In genomic region chr19:23867895-23868294, GRCh38 we compare ENCODE assay signal across 22 cellular contexts. TPM values are rescaled to one million over a fixed set of nuclear protein-coding genes. Genes with fewer than 3 reads are reported as not detected.
DNase-seq lines count a peak whose midpoint lies in the region; ATAC-seq, FAIRE-seq and TF ChIP-seq lines count a peak whose summit lies in the region.
"Had no signal": no experiment of that assay in that cellular context is flagged by ENCODE, and none has a peak within 500 bp of the region (broad histone marks: within the 10 kb centered on the region; RNA-seq: fewer than 3 reads in every experiment).

No MANE protein-coding gene starts in this region.

- H2BK5ac ChIP-seq in H1 (ENCODE audit: low read depth, low read length) = no peak overlapping the region

- no peaks in the 10 kb centered on the region for H3K4me1 Mint-ChIP-seq in T-cell
- H3K4me1 Mint-ChIP-seq: activated naive CD8-positive, alpha-beta T cell treated with anti-CD3 and anti-CD28 coated beads, Interleukin-2, amount 10 ng/mL, durations not matched to agents 7 days and 5 days; CD4-positive, alpha-beta memory T cell had no signal

- H3K27ac ChIP-seq in H1 (ENCODE audit: low read depth, low read length) = no peak overlapping the region
- H3K27ac ChIP-seq: esophagus squamous epithelium, PC-9, psoas muscle, SJCRH30 had no signal

- H3K9me3 Mint-ChIP-seq in T-cell = peaks cover 4 to 18% (median 16%) of the 10 kb centered on the region in 3 donors
- H3K9me3 Mint-ChIP-seq: effector memory CD8-positive, alpha-beta T cell had no signal

- 74% methylated on average over 4 of the region's 4 CpGs; no CpG with 5 or more reads in 1 of the 2 experiments for WGBS in H1 (ENCODE audit: extremely low coverage in 1 of 2, insufficient coverage in 1 of 2, insufficient read length in 1 of 2, insufficient replicate concordance in 2 of 2, low coverage in 1 of 2, low lambda C conversion rate in 2 of 2, missing lambda C conversion rate in 1 of 2), 2 experiments

- TF ChIP-seq RAD21 in H1 (IDR thresholded peaks at IDR 0.05 in 1 of 2, conservative IDR thresholded peaks at IDR 0.05 in 1 of 2; ENCODE audit: low read depth in 2 of 2, low read length in 2 of 2) = peak; percentile 30 to 41; a peak in 3 of 4 replicates

- POLR2A ChIA-PET in H1 (lab: Charles Lee; ENCODE audit: partially characterized antibody) (no interaction called here), T-cell (lab: Charles Lee) (interaction anchor here in 1 of 2 donors (0.6 kb wide), 1 partner anchor 189 kb away, joined by 3 read pairs; no protein-coding TSS in a partner anchor)

- peak; percentile 5 for DNase-seq in A172 (ENCODE audit: low spot score)
- peak; percentile 3 for DNase-seq in EH (ENCODE audit: low read depth)
- DNase-seq in NCI-H69 (lab: John Stamatoyannopoulos, UW) = peak; percentile 6
- DNase-seq in H1 (ENCODE audit: low read depth in 1 of 2, low spot score in 2 of 2) = no peak
- DNase-seq in COLO829 (ENCODE audit: low spot score) = no peak
- no peak for DNase-seq in T-cell
- no peak for DNase-seq in Kasumi-1 (lab: John Stamatoyannopoulos, UW)
- DNase-seq: activated CD4-positive, alpha-beta T cell treated with anti-CD3 and anti-CD28 coated beads, Interleukin-2, amount 50 U/mL, for 4 hours; activated CD8-positive, alpha-beta memory T cell treated with anti-CD3 and anti-CD28 coated beads, Interleukin-2, amount 50 U/mL, for 4 hours; activated effector memory CD4-positive, alpha-beta T cell treated with Interleukin-2 at 50 U/mL for 16 hours; activated naive CD8-positive, alpha-beta T cell treated with anti-CD3 and anti-CD28 coated beads, Interleukin-2, amount 10 ng/mL, durations not matched to agents 7 days and 5 days; CD4-positive, alpha-beta memory T cell; DMS79; effector memory CD8-positive, alpha-beta T cell; esophagus squamous epithelium; PC-9; psoas muscle; substantia nigra; T-helper 2 cell had no signal

- no peak for TF ChIP-seq CTCF in H1 (IDR thresholded peaks at IDR 0.05; ENCODE audit: control extremely low read depth in 1 of 3, insufficient read depth in 1 of 3, low read depth in 1 of 3, low read length in 3 of 3)

- peaks cover 0 to 1% (median 0%) of the 10 kb centered on the region in 4 experiments; a peak in 1 of 7 replicates for H3K27me3 ChIP-seq in H1 (replicated peaks in 1 of 4; ENCODE audit: control insufficient read depth in 3 of 4, extremely low read depth in 1 of 4, insufficient read depth in 3 of 4, low read length in 3 of 4)
- H3K27me3 ChIP-seq: esophagus squamous epithelium, SJCRH30 had no signal

- H3K23ac ChIP-seq in H1 (ENCODE audit: insufficient read length) = no peak overlapping the region

- no peak overlapping the region for H4K8ac ChIP-seq in H1 (ENCODE audit: extremely low read depth, insufficient read depth, low read length)

- TF ChIP-seq POLR2A in H1 (IDR thresholded peaks at IDR 0.05; ENCODE audit: control extremely low read depth in 1 of 2, low read depth in 2 of 2, low read length in 2 of 2) = no peak

- H2AFZ ChIP-seq in H1 (ENCODE audit: low read length) = no peak overlapping the region
- H2AFZ ChIP-seq: PC-9 had no signal

- H2AK5ac ChIP-seq in H1 (ENCODE audit: low read depth, low read length) = no peak overlapping the region

- H3K27me3 Mint-ChIP-seq in T-cell = no peaks in the 10 kb centered on the region
- H3K27me3 Mint-ChIP-seq: activated naive CD8-positive, alpha-beta T cell treated with anti-CD3 and anti-CD28 coated beads, Interleukin-2, amount 10 ng/mL, durations not matched to agents 7 days and 5 days; effector memory CD8-positive, alpha-beta T cell had no signal

- peaks cover 67 to 72% of the 10 kb centered on the region in 2 experiments for H3K9me3 ChIP-seq in H1 (ENCODE audit: insufficient read depth in 2 of 2, low read depth in 1 of 2, low read length in 1 of 2)
- H3K9me3 ChIP-seq: psoas muscle, SJCRH30 had no signal

- no peak overlapping the region for H4K5ac ChIP-seq in H1 (ENCODE audit: insufficient read length, low read depth, low read length)

- H4K91ac ChIP-seq in H1 (replicated peaks; ENCODE audit: insufficient read length, low read length) = no peak overlapping the region

- H3K56ac ChIP-seq in H1 (replicated peaks; ENCODE audit: insufficient read length, low read depth, low read length) = no peak overlapping the region

- H3K23me2 ChIP-seq in H1 (ENCODE audit: low read depth, low read length) = no peaks in the 10 kb centered on the region

- H4K20me1 ChIP-seq in H1 (replicated peaks in 1 of 2; ENCODE audit: control insufficient read depth in 1 of 2, insufficient read depth in 2 of 2, low read length in 2 of 2) = no peaks in the 10 kb centered on the region

- no peaks in the 10 kb centered on the region for H3K36me3 ChIP-seq in H1 (ENCODE audit: control insufficient read depth in 2 of 4, insufficient read depth in 4 of 4, low read length in 3 of 4)
- H3K36me3 ChIP-seq: esophagus squamous epithelium, SJCRH30 had no signal

- no peak overlapping the region for H3K27ac Mint-ChIP-seq in T-cell
- H3K27ac Mint-ChIP-seq: activated naive CD8-positive, alpha-beta T cell treated with anti-CD3 and anti-CD28 coated beads, Interleukin-2, amount 10 ng/mL, durations not matched to agents 7 days and 5 days; CD4-positive, alpha-beta memory T cell; effector memory CD8-positive, alpha-beta T cell had no signal

- no peaks in the 10 kb centered on the region for H3K79me2 ChIP-seq in H1 (ENCODE audit: control insufficient read depth in 1 of 2, insufficient read depth in 2 of 2, low read length in 2 of 2)

- H3K9ac ChIP-seq in H1 (replicated peaks in 1 of 4; ENCODE audit: extremely low read depth in 1 of 4, low read depth in 3 of 4, low read length in 3 of 4) = no peak overlapping the region

- H2BK15ac ChIP-seq in H1 (ENCODE audit: low read length) = no peak overlapping the region

- no peak overlapping the region for H2BK20ac ChIP-seq in H1 (ENCODE audit: low read length)

- H3K4me2 ChIP-seq in H1 (ENCODE audit: insufficient read depth in 1 of 2, low read depth in 2 of 2, low read length in 2 of 2) = no peak overlapping the region
- H3K4me2 ChIP-seq: PC-9 had no signal

- H3K14ac ChIP-seq in H1 (ENCODE audit: insufficient read length) = no peak overlapping the region

- H2BK120ac ChIP-seq in H1 (replicated peaks; ENCODE audit: low read depth, low read length) = no peak overlapping the region

- no peak overlapping the region for H2BK12ac ChIP-seq in H1 (ENCODE audit: low read depth, low read length)

- no peak for TF ChIP-seq EP300 in H1 (IDR thresholded peaks at IDR 0.05; ENCODE audit: borderline replicate concordance in 1 of 2, low read depth in 2 of 2, low read length in 2 of 2)

- no peak overlapping the region for H3K4me3 ChIP-seq in H1 (ENCODE audit: extremely low read depth in 1 of 4, insufficient read depth in 2 of 4, low read depth in 3 of 4, low read length in 4 of 4)
- H3K4me3 ChIP-seq: esophagus squamous epithelium, PC-9, psoas muscle, SJCRH30 had no signal

- CTCF ChIA-PET in H1 (lab: Charles Lee; ENCODE audit: partially characterized antibody) = no interaction called here
- CTCF ChIA-PET in T-cell (lab: Charles Lee) = no interaction called here

- no peak overlapping the region for H3K4ac ChIP-seq in H1 (replicated peaks; ENCODE audit: insufficient read length, low read depth, low read length)

- H3K79me1 ChIP-seq in H1 (ENCODE audit: low read depth, low read length) = no peaks in the 10 kb centered on the region

- H3K18ac ChIP-seq in H1 (ENCODE audit: extremely low read depth, low read length) = no peak overlapping the region

- H3K4me1 ChIP-seq in H1 (replicated peaks in 1 of 4; ENCODE audit: control insufficient read depth in 3 of 4, insufficient read depth in 4 of 4, low read length in 3 of 4) = no peaks in the 10 kb centered on the region
- H3K4me1 ChIP-seq: esophagus squamous epithelium, psoas muscle, SJCRH30 had no signal

- no peak overlapping the region for H3K4me3 Mint-ChIP-seq in T-cell
- H3K4me3 Mint-ChIP-seq: activated naive CD8-positive, alpha-beta T cell treated with anti-CD3 and anti-CD28 coated beads, Interleukin-2, amount 10 ng/mL, durations not matched to agents 7 days and 5 days; CD4-positive, alpha-beta memory T cell; effector memory CD8-positive, alpha-beta T cell had no signal

- no peak for ATAC-seq in T-cell (replicated peaks in 1 of 4)
- ATAC-seq: effector memory CD8-positive, alpha-beta T cell; psoas muscle had no signal

- FAIRE-seq in H1 (lab: Jason Lieb, UNC) = no peak
- FAIRE-seq: GM19239, keratinocyte had no signal

- H3K36me3 Mint-ChIP-seq in T-cell = no peaks in the 10 kb centered on the region
- H3K36me3 Mint-ChIP-seq: activated naive CD8-positive, alpha-beta T cell treated with anti-CD3 and anti-CD28 coated beads, Interleukin-2, amount 10 ng/mL, durations not matched to agents 7 days and 5 days had no signal

TF ChIP-seq in H1, 55 proteins besides CTCF, POLR2A, EP300 and RAD21 (continues in another document):
- TF ChIP-seq MAX (IDR thresholded peaks at IDR 0.05) (no peak), CHD2 (IDR thresholded peaks at IDR 0.05; ENCODE audit: low read length) (no peak)

RNA-seq across cellular contexts. Expression of gene ZNF726, which starts 46.8 kb away (rescaled TPM):
- 6.7 and 10.4 TPM in 2 replicates for total RNA-seq in A172 (2014; rRNA removed; shearing (Covaris generic))
- not detected in 2 replicates for total RNA-seq in H1 (2021; fragmentation: NEBNext Ultra II Directional; extraction: Animal tissue kit (Norgen Biotek cat#: 25700))
- polyA plus RNA-seq in H1 (2011; rRNA removed) = not detected in 2 replicates
- not detected for polyA plus RNA-seq in H1 (2011; cell fraction: cytosol; rRNA removed)
- polyA plus RNA-seq in H1 (2011; cell fraction: nucleus; rRNA removed) = not detected
- not detected in 4 replicates for polyA plus RNA-seq in H1 (2012, experiment 1 of 2)
- not detected for polyA plus RNA-seq in H1 (2012, experiment 2 of 2)
- polyA plus RNA-seq in H1 (2013, experiment 1 of 2) = 3.1 TPM
- polyA plus RNA-seq in H1 (2013, experiment 2 of 2) = 2.8 TPM
- polyA minus RNA-seq in H1 (2011; rRNA and poly(A)+ RNA removed) = not detected in 2 replicates
- polyA minus RNA-seq in H1 (2011; cell fraction: cytosol; rRNA and poly(A)+ RNA removed) = not detected
- not detected for polyA minus RNA-seq in H1 (2011; cell fraction: nucleus; rRNA and poly(A)+ RNA removed)
- 1 to 10 TPM; 2.6 to 4.7 (median 3.3) TPM for total RNA-seq in T-cell

Comparison
In these comparisons a context has a peak if more than half of its experiments do, and no peak if none do; other contexts are left out.
1. DNase-seq: peak in A172 (single experiment), EH (single experiment) and NCI-H69 (single experiment); none in H1 (0 of 2), COLO829 (single experiment), T-cell (0 of 34) and Kasumi-1 (0 of 2).